ENCODE assay signal across 9 cellular contexts in the genomic region with DNA sequence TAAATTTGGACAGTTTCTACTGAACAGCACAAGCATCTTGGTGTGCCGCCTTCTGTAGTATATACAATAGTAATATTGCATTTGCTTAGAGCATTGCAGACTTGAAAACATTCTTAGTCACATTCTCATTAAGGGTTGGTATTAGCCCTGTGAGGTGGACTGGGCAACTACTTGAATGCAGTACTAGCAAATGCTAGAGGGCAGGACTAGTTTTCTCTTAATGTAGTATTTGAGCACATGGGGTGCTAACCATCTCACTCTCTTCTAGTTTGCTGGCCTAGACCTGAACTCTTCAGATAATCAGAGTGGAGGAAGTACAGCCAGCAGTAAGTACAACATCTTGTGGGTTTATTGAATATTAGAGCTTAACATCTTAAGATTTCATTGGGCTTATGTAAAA. TPM values are rescaled to one million over a fixed set of nuclear protein-coding genes. Genes with fewer than 3 reads are reported as not detected.
DNase-seq lines count a peak whose midpoint lies in the region; ATAC-seq, FAIRE-seq and TF ChIP-seq lines count a peak whose summit lies in the region.
"Had no signal": no experiment of that assay in that cellular context is flagged by ENCODE, and none has a peak within 500 bp of the region (broad histone marks: within the 10 kb centered on the region; RNA-seq: fewer than 3 reads in every experiment).

No MANE protein-coding gene starts in this region.

- intact Hi-C loops in left colon (cut with DNase I, micrococcal nuclease): no loop called here

- H3K4me3 ChIP-seq in AG10803 (ENCODE audit: low read length): peak overlapping the region; percentile 30
- H3K4me3 ChIP-seq in HUES6 (ENCODE audit: low read depth, low read length): peak overlapping the region; percentile 77
- peak overlapping the region; percentile 14 for H3K4me3 ChIP-seq in bronchial epithelial cell (ENCODE audit: low read depth, low read length)
- peak overlapping the region; percentile 73 to 90 for H3K4me3 ChIP-seq in muscle layer of duodenum (ENCODE audit: low read depth in 1 of 2, low read length in 2 of 2)

- DNase-seq in AG10803 (ENCODE audit: low read depth) (no peak), bronchial epithelial cell (ENCODE audit: low read depth) (no peak), T-helper 9 cell (no peak), nucleus accumbens (lab: John Stamatoyannopoulos, UW) (no peak), left colon (no peak)
- DNase-seq: activated CD4-positive, CD25-positive, alpha-beta regulatory T cell had no signal

- H3K27ac ChIP-seq in HUES6 (ENCODE audit: low read depth, low read length) (no peak overlapping the region), muscle layer of duodenum (ENCODE audit: low read length) (no peak overlapping the region)

- H3K9ac ChIP-seq in HUES6 (ENCODE audit: low read length): no peak overlapping the region

- ATAC-seq in GM21717 (IDR thresholded peaks at IDR 0.05; ENCODE audit: unreplicated experiment) (no peak), left colon (no peak)

- TF ChIP-seq CTCF in AG10803 (conservative IDR thresholded peaks at IDR 0.05; ENCODE audit: low read length): no peak
- TF ChIP-seq CTCF in bronchial epithelial cell (IDR thresholded peaks at IDR 0.05; ENCODE audit: insufficient read depth, low read length, severe bottlenecking): no peak

- FAIRE-seq in bronchial epithelial cell (lab: Jason Lieb, UNC): no peak

- H3K36me3 ChIP-seq in HUES6 (ENCODE audit: control insufficient read depth, insufficient read depth, low read length) (peaks cover 65% of the 10 kb centered on the region), bronchial epithelial cell (ENCODE audit: control insufficient read depth, insufficient read depth, low read length) (peaks cover 1% of the 10 kb centered on the region), muscle layer of duodenum (ENCODE audit: control insufficient read depth in 1 of 2, insufficient read depth in 2 of 2, low read length in 2 of 2) (peaks cover 19 to 20% of the 10 kb centered on the region in 2 donors)

- H3K27me3 ChIP-seq in HUES6 (ENCODE audit: control insufficient read depth, insufficient read depth, low read length) (no peaks in the 10 kb centered on the region), bronchial epithelial cell (ENCODE audit: control insufficient read depth, insufficient read depth, low read length) (no peaks in the 10 kb centered on the region), muscle layer of duodenum (ENCODE audit: low read depth, low read length) (no peaks in the 10 kb centered on the region)

- peaks cover 5% of the 10 kb centered on the region; the same call in 1 of the 2 replicates for H3K4me1 ChIP-seq in HUES6 (ENCODE audit: control insufficient read depth, insufficient read depth, low read length)
- H3K4me1 ChIP-seq in muscle layer of duodenum (ENCODE audit: control insufficient read depth in 1 of 2, insufficient read depth in 2 of 2, low read length in 2 of 2): peaks cover 0 to 29% of the 10 kb centered on the region in 2 donors

- H3K9me3 ChIP-seq in HUES6 (ENCODE audit: control insufficient read depth, insufficient read depth, low read depth, low read length) (peaks cover 2% of the 10 kb centered on the region; the same call in 1 of the 2 replicates), muscle layer of duodenum (ENCODE audit: control insufficient read depth in 1 of 2, low read length in 2 of 2) (no peaks in the 10 kb centered on the region)

RNA-seq across cellular contexts. Expression of a gene that starts 3.2 kb away (rescaled TPM):
- total RNA-seq in bronchial epithelial cell (239 and 395 TPM in 2 replicates), left colon (100 to 1,000 TPM; 277 to 302 TPM)

Comparison
In these comparisons a context has a peak if more than half of its experiments do, and no peak if none do; other contexts are left out.
1. H3K4me3 ChIP-seq: peak in every context shown above with its lines; median percentile 82 in muscle layer of duodenum; 77 in HUES6; 30 in AG10803; 14 in bronchial epithelial cell.